Comparison of ENCODE assay signal across 8 cellular contexts in the genomic region with DNA sequence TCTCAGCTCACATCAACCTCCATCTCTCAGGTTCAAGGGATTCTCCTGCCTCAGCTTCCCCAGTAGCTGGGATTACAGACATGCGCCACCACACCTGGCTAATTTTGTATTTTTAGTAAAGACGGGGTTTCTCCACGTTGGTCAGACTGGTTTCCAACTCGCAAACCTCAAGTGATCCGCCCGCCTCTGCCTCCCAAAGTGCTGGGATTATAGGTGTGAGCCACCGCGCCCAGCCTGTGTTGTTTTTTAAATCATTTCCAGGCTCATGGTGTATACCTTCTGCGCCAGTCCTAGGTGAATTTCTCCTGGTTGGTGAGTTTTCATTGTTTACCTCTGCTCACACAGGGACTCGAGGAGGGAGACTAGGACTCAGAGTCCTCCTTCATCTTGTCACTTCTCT. TPM values are rescaled to one million over a fixed set of nuclear protein-coding genes. Genes with fewer than 3 reads are reported as not detected.
A peak's percentile ranks its signal among the peaks of the same experiment; 100 is the strongest.
DNase-seq lines count a peak whose midpoint lies in the region; ATAC-seq and TF ChIP-seq lines count a peak whose summit lies in the region.
"Not testable (repeated sequence)": the region's sequence is repeated elsewhere in the genome, so short reads cannot be mapped to it uniquely, and the experiment has no call there.

No MANE protein-coding gene starts in this region.

- peak overlapping the region; percentile 99 for H3K4me2 ChIP-seq in OCI-LY3 (ENCODE audit: low read length)

- in situ Hi-C loops in gastrocnemius medialis (cut with MboI; ENCODE audit: low sequenced_read_pairs in 4 of 4): loop anchor here in 1 of 4 donors (10.0 kb wide), 1 partner anchor 105 kb away; a partner anchor contains a TSS

- not testable (repeated sequence) for H3K27me3 ChIP-seq in OCI-LY3 (ENCODE audit: low read depth, low read length); mucosa of rectum (ENCODE audit: control insufficient read depth in 2 of 2, insufficient read depth in 2 of 2, low read length in 2 of 2); gastrocnemius medialis; vagina
- H3K27me3 ChIP-seq in cardiac muscle cell: peaks cover 14% of the 10 kb centered on the region

- H4K20me1 ChIP-seq in OCI-LY3 (ENCODE audit: insufficient read depth, low read length): peaks cover 43% of the 10 kb centered on the region

- H3K27ac Mint-ChIP-seq in activated T-cell treated with anti-CD3 and anti-CD28 coated beads, Interleukin-2, amount 50 U/mL, for 24 hours: peak overlapping the region; percentile 95
- H3K27ac Mint-ChIP-seq in chondrocyte (ENCODE audit: unreplicated experiment): peak overlapping the region; percentile 97

- peak overlapping the region; percentile 89 for H3K4me3 Mint-ChIP-seq in activated T-cell treated with anti-CD3 and anti-CD28 coated beads, Interleukin-2, amount 50 U/mL, for 24 hours
- peak overlapping the region; percentile 84 for H3K4me3 Mint-ChIP-seq in chondrocyte (ENCODE audit: unreplicated experiment)

- H3K9ac ChIP-seq in OCI-LY3 (ENCODE audit: low read length) (peak overlapping the region; percentile 97), mucosa of rectum (ENCODE audit: low read depth in 1 of 2, low read length in 2 of 2) (peak overlapping the region; percentile 89 to 94)

- not testable (repeated sequence) for TF ChIP-seq POLR2A in gastrocnemius medialis (IDR thresholded peaks at IDR 0.05); vagina (IDR thresholded peaks at IDR 0.05)

- H3K4me1 ChIP-seq in OCI-LY3 (ENCODE audit: low read length): peaks cover 13% of the 10 kb centered on the region
- H3K4me1 ChIP-seq in cardiac muscle cell (ENCODE audit: low read depth): peaks cover 11% of the 10 kb centered on the region
- peaks cover 20 to 24% of the 10 kb centered on the region in 2 donors for H3K4me1 ChIP-seq in mucosa of rectum (ENCODE audit: control insufficient read depth in 2 of 2, insufficient read depth in 2 of 2, low read length in 2 of 2)
- peaks cover 13 to 25% of the 10 kb centered on the region in 2 donors for H3K4me1 ChIP-seq in gastrocnemius medialis
- H3K4me1 ChIP-seq in vagina: peaks cover 70% of the 10 kb centered on the region

- not testable (repeated sequence) for H3K9me3 Mint-ChIP-seq in activated T-cell treated with anti-CD3 and anti-CD28 coated beads, Interleukin-2, amount 50 U/mL, for 24 hours; chondrocyte (ENCODE audit: low read depth)

- H3K36me3 Mint-ChIP-seq in activated T-cell treated with anti-CD3 and anti-CD28 coated beads, Interleukin-2, amount 50 U/mL, for 24 hours (ENCODE audit: low read depth): peaks cover 59% of the 10 kb centered on the region
- H3K36me3 Mint-ChIP-seq in chondrocyte (ENCODE audit: low read depth): peaks cover 19% of the 10 kb centered on the region

- H3K79me2 ChIP-seq in OCI-LY3 (ENCODE audit: low read length): peaks cover 63% of the 10 kb centered on the region

- H3K4me1 Mint-ChIP-seq in activated T-cell treated with anti-CD3 and anti-CD28 coated beads, Interleukin-2, amount 50 U/mL, for 24 hours (ENCODE audit: low read depth): peaks cover 64% of the 10 kb centered on the region
- peaks cover 44% of the 10 kb centered on the region for H3K4me1 Mint-ChIP-seq in chondrocyte (ENCODE audit: low read depth)

- H2AFZ ChIP-seq in OCI-LY3 (ENCODE audit: low read depth, low read length): not testable (repeated sequence)

- H3K9me3 ChIP-seq in OCI-LY3 (ENCODE audit: insufficient read depth, low read length); cardiac muscle cell (ENCODE audit: low read depth); mucosa of rectum (ENCODE audit: control insufficient read depth in 2 of 2, low read length in 2 of 2); gastrocnemius medialis; vagina: not testable (repeated sequence)

- DNase-seq in GM12865 (ENCODE audit: low read depth); activated T-cell treated with anti-CD3 and anti-CD28 coated beads, Interleukin-2, amount 50 U/mL, for 24 hours; cardiac muscle cell (ENCODE audit: low read depth in 1 of 2, low spot score in 1 of 2); gastrocnemius medialis; vagina (ENCODE audit: extremely low spot score in 2 of 2): not testable (repeated sequence)
- DNase-seq in chondrocyte (ENCODE audit: low spot score): peak; percentile 29

- not testable (repeated sequence) for ATAC-seq in gastrocnemius medialis

- H3K27me3 Mint-ChIP-seq in activated T-cell treated with anti-CD3 and anti-CD28 coated beads, Interleukin-2, amount 50 U/mL, for 24 hours: peaks cover 21% of the 10 kb centered on the region
- H3K27me3 Mint-ChIP-seq in chondrocyte (ENCODE audit: low read depth): not testable (repeated sequence)

- H3K27ac ChIP-seq in OCI-LY3 (ENCODE audit: low read length); cardiac muscle cell; mucosa of rectum (ENCODE audit: low read depth in 2 of 2, low read length in 2 of 2): not testable (repeated sequence)
- peak overlapping the region in 2 of 4 donors; percentile 88 to 91 for H3K27ac ChIP-seq in gastrocnemius medialis
- peak overlapping the region; percentile 73 for H3K27ac ChIP-seq in vagina

- H3K4me3 ChIP-seq in GM12865 (ENCODE audit: low read depth, low read length) (peak overlapping the region; percentile 91), OCI-LY3 (ENCODE audit: low read length) (peak overlapping the region; percentile 92), cardiac muscle cell (peak overlapping the region; percentile 94), mucosa of rectum (ENCODE audit: low read length in 2 of 2) (peak overlapping the region; percentile 86 to 94), gastrocnemius medialis (peak overlapping the region; percentile 85 to 99 (median 94)), vagina (peak overlapping the region; percentile 74 to 98)

- H3K36me3 ChIP-seq in OCI-LY3 (replicated peaks; ENCODE audit: low read depth, low read length): peaks cover 46% of the 10 kb centered on the region
- peaks cover 24% of the 10 kb centered on the region for H3K36me3 ChIP-seq in cardiac muscle cell
- peaks cover 18 to 22% of the 10 kb centered on the region in 2 donors for H3K36me3 ChIP-seq in mucosa of rectum (ENCODE audit: control insufficient read depth in 2 of 2, insufficient read depth in 2 of 2, low read length in 2 of 2)
- H3K36me3 ChIP-seq in gastrocnemius medialis: peaks cover 0 to 22% of the 10 kb centered on the region in 2 donors
- H3K36me3 ChIP-seq in vagina: peaks cover 0 to 19% of the 10 kb centered on the region in 2 donors

- not testable (repeated sequence) for TF ChIP-seq CTCF in GM12865 (IDR thresholded peaks at IDR 0.05; ENCODE audit: insufficient read depth, low read depth, low read length, missing control alignments); OCI-LY3 (IDR thresholded peaks at IDR 0.05; ENCODE audit: low read depth, low read length); chondrocyte (IDR thresholded peaks at IDR 0.05); cardiac muscle cell (IDR thresholded peaks at IDR 0.05; ENCODE audit: low read depth, low read length); gastrocnemius medialis (IDR thresholded peaks at IDR 0.05 in 4 of 5, conservative IDR thresholded peaks at IDR 0.05 in 1 of 5); vagina (IDR thresholded peaks at IDR 0.05)

- intact Hi-C loops in gastrocnemius medialis (cut with DNase I; ENCODE audit: low total_unique reads): loop anchor here (2.0 to 5.0 kb wide), 2 partner anchors 75 to 443 kb away; a partner anchor contains a TSS
- intact Hi-C loops in vagina (cut with DNase I): loop anchor here (5.0 kb wide), 1 partner anchor 108 kb away; a partner anchor contains a TSS

RNA-seq across cellular contexts. Expression of a gene that starts 45.7 kb away (rescaled TPM):
- total RNA-seq in chondrocyte (not detected in 3 replicates), cardiac muscle cell (0.92 and 1.8 TPM in 2 replicates), gastrocnemius medialis (1 to 10 TPM in 1 of 4 donors, under 1 TPM in 1, not detected in 2; 0.91 to 1.0 TPM), vagina (0.98 TPM)
- 0.79 TPM in 1 of 2 replicates, not detected in the other for polyA plus RNA-seq in cardiac muscle cell
